ENCODE assay signal across 1 cellular context in genomic region chr15:71629147-71629760, GRCh38.
TF ChIP-seq lines count a peak whose summit lies in the region.

No MANE protein-coding gene starts in this region.

TF ChIP-seq in GM23338, 12 proteins besides CTCF, POLR2A, EP300 and RAD21 (continued from another document):
- no peak for TF ChIP-seq REST (IDR thresholded peaks at IDR 0.05; ENCODE audit: unreplicated experiment)
- TF ChIP-seq EZH2phosphoT487 (IDR thresholded peaks at IDR 0.05; ENCODE audit: unreplicated experiment) = no peak
- no peak for TF ChIP-seq NANOG (IDR thresholded peaks at IDR 0.05; ENCODE audit: borderline replicate concordance)
- TF ChIP-seq ZNF462 (CRISPR knock-in tag; IDR thresholded peaks at IDR 0.05) = no peak
- TF ChIP-seq ZNF114 (CRISPR knock-in tag; IDR thresholded peaks at IDR 0.05) = no peak
- TF ChIP-seq ZNF331 (CRISPR knock-in tag; IDR thresholded peaks at IDR 0.05; ENCODE audit: low read depth) = no peak
- no peak for TF ChIP-seq POLR2AphosphoS5 (IDR thresholded peaks at IDR 0.05; ENCODE audit: low read depth)
- no peak for TF ChIP-seq CREB1 (CRISPR knock-in tag; IDR thresholded peaks at IDR 0.05; ENCODE audit: low read depth)
